ENCODE assay signal across 19 cellular contexts in the genomic region with DNA sequence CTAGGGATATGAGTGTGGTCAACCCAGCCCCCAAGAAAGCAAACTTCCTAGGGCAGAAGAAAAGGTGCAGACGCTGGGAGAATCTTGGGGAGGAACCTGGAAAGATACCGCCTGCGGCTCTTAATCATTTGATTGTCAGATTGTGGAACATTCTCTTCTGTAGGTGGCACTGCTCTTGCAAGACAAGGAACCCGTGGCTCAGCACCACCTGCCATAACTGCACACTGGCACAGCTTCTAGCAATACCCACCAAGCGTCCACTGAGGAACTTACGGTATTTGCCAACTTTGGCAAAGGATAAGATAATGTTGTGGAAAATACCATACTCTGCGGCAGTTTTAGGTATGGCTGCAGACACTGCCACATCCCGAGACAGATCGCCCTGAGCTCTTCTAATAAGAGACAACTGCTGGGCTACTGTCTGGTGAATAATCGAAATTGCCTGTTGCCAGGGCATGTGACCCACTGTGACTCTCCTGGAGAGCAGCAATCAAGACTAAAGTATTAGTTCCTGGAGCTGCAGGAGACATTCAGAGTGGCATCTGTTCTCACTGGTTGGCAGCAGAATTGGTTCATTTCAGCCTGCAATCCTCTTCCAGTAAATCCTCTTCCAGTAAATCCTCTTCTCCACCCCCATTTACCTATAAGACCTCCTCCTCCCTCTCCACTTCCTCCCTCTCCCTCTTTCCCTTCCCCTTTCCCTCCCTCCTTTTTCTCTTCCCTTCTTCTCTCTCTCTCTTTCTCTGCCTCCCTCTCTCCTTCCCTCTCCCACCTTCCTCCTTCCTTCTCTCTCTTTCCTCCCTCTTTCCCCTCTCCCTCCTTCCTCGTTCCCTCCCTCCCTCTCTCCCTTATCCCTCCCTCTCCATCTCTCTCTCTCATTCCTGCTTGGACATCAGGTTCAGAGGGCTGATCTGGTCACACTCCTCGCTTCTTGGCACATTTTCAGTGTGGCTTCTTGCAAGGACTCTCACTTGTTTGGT. TPM values are rescaled to one million over a fixed set of nuclear protein-coding genes. Genes with fewer than 3 reads are reported as not detected.
DNase-seq lines count a peak whose midpoint lies in the region; TF ChIP-seq lines count a peak whose summit lies in the region.
"Had no signal": no experiment of that assay in that cellular context is flagged by ENCODE, and none has a peak within 500 bp of the region (broad histone marks: within the 10 kb centered on the region; RNA-seq: fewer than 3 reads in every experiment).

No MANE protein-coding gene starts in this region.

- no peak overlapping the region for H3K9ac ChIP-seq in BLaER1

- TF ChIP-seq EP300 in esophagus muscularis mucosa (IDR thresholded peaks at IDR 0.05): no peak

- peaks cover 9% of the 10 kb centered on the region for H3K9me3 ChIP-seq in BLaER1
- no peaks in the 10 kb centered on the region for H3K9me3 ChIP-seq in esophagus muscularis mucosa
- H3K9me3 ChIP-seq: sigmoid colon, suprapubic skin had no signal

- H3K27ac ChIP-seq in BLaER1 (no peak overlapping the region), esophagus muscularis mucosa (replicated peaks in 1 of 4) (no peak overlapping the region)
- H3K27ac ChIP-seq: epithelial cell of prostate, sigmoid colon, suprapubic skin had no signal

- H3K36me3 ChIP-seq in BLaER1 (no peaks in the 10 kb centered on the region), esophagus muscularis mucosa (no peaks in the 10 kb centered on the region)
- H3K36me3 ChIP-seq: sigmoid colon, suprapubic skin had no signal

- WGBS in esophagus muscularis mucosa: 87% methylated on average over 10 of the region's 12 CpGs

- peak overlapping the region; percentile 33 for H3K4me2 ChIP-seq in BLaER1

- H3K27me3 ChIP-seq in BLaER1 (no peaks in the 10 kb centered on the region), esophagus muscularis mucosa (no peaks in the 10 kb centered on the region)
- H3K27me3 ChIP-seq: sigmoid colon, suprapubic skin had no signal

- no peak for TF ChIP-seq CTCF in esophagus muscularis mucosa (IDR thresholded peaks at IDR 0.05)

- DNase-seq in G401 (ENCODE audit: low spot score) (peak; percentile 73), NCI-H524 (lab: John Stamatoyannopoulos, UW) (peak; percentile 89 to 93), esophagus muscularis mucosa (ENCODE audit: extremely low spot score) (peak; percentile 57), NCI-H2107 (lab: John Stamatoyannopoulos, UW) (no peak), posterior vena cava (ENCODE audit: low spot score) (no peak)
- DNase-seq in activated CD4-positive, alpha-beta T cell treated with anti-CD3 and anti-CD28 coated beads for 1 hour: no peak
- DNase-seq: activated CD4-positive, alpha-beta T cell treated with anti-CD3 and anti-CD28 coated beads for 36 hours; activated gamma-delta T cell; AML-193; aorta; Kasumi-1; mesendoderm; NCI-H187 treated with DMSO at 0.1 percent for 48 hours; SHP77 treated with DMSO at 0.1 percent for 48 hours; sigmoid colon; stimulated activated CD4-positive, alpha-beta T cell treated with anti-CD3 and anti-CD28 coated beads, Interleukin-4, amount 100 ng/mL, for 1 hour had no signal

- no peaks in the 10 kb centered on the region for H4K20me1 ChIP-seq in BLaER1

- intact Hi-C loops in esophagus muscularis mucosa (cut with DNase I): no loop called here
- intact Hi-C loops in posterior vena cava (cut with DNase I): no loop called here

- H3K4me3 ChIP-seq in BLaER1: no peak overlapping the region
- H3K4me3 ChIP-seq in esophagus muscularis mucosa: no peak overlapping the region
- H3K4me3 ChIP-seq: sigmoid colon, suprapubic skin had no signal

- in situ Hi-C loops in G401 (cut with HindIII; ENCODE audit: low sequenced_read_pairs): no loop called here

- H3K4me1 ChIP-seq in BLaER1: peaks cover 20% of the 10 kb centered on the region
- peaks cover 0 to 16% (median 10%) of the 10 kb centered on the region in 4 donors for H3K4me1 ChIP-seq in esophagus muscularis mucosa
- H3K4me1 ChIP-seq: suprapubic skin had no signal

- no peak for TF ChIP-seq POLR2A in esophagus muscularis mucosa (IDR thresholded peaks at IDR 0.05; ENCODE audit: low read depth)

RNA-seq across cellular contexts. Expression of gene B3GALT5, which starts 49.7 kb away (rescaled TPM):
- total RNA-seq in G401 (2014; rRNA removed; shearing (Covaris generic)): not detected in 2 replicates
- 1 to 10 TPM in 1 of 4 donors, under 1 TPM in 3; under 0.01 to 1.2 (median 0.74) TPM for total RNA-seq in esophagus muscularis mucosa
- total RNA-seq in posterior vena cava: 1 to 10 TPM in 1 of 2 donors, under 1 TPM in 1; 0.19 to 1.1 TPM
- total RNA-seq: activated CD4-positive, alpha-beta T cell treated with anti-CD3 and anti-CD28 coated beads for 36 hours had no signal

Comparison
In these comparisons a context has a peak if more than half of its experiments do, and no peak if none do; other contexts are left out.
1. DNase-seq: peak in G401 (single experiment), NCI-H524 (2 of 2) and esophagus muscularis mucosa (single experiment); none in NCI-H2107 (single experiment), activated CD4-positive, alpha-beta T cell treated with anti-CD3 and anti-CD28 coated beads for 1 hour (single experiment) and posterior vena cava (single experiment).